In genomic region chr14:91509878-91510170, GRCh38 we compare ENCODE assay signal across 8 cellular contexts. TPM values are rescaled to one million over a fixed set of nuclear protein-coding genes. Genes with fewer than 3 reads are reported as not detected.
DNase-seq lines count a peak whose midpoint lies in the region; ATAC-seq and TF ChIP-seq lines count a peak whose summit lies in the region.

No MANE protein-coding gene starts in this region.

- H3K4me3 Mint-ChIP-seq in activated CD4-positive, alpha-beta memory T cell treated with anti-CD3 and anti-CD28 coated beads for 36 hours: peak overlapping the region; percentile 90

- CTCF ChIA-PET in activated CD4-positive, alpha-beta memory T cell treated with anti-CD3 and anti-CD28 coated beads for 36 hours (lab: Charles Lee): interaction anchor here (0.7 to 2.9 kb wide), 2 partner anchors 186 to 487 kb away, joined by 3 to 10 read pairs; no protein-coding TSS in a partner anchor

- DNase-seq in AG10803 (ENCODE audit: low read depth) (no peak), left ventricle myocardium superior (no peak), foreskin melanocyte (no peak)
- DNase-seq in activated CD4-positive, alpha-beta memory T cell treated with anti-CD3 and anti-CD28 coated beads for 36 hours: no peak
- DNase-seq in activated CD8-positive, alpha-beta memory T cell treated with anti-CD3 and anti-CD28 coated beads for 24 hours: no peak

- peak overlapping the region; percentile 99 for H3K27ac ChIP-seq in skeletal muscle tissue (ENCODE audit: low read depth, low read length)

- peaks cover 26% of the 10 kb centered on the region for H3K4me1 Mint-ChIP-seq in activated CD4-positive, alpha-beta memory T cell treated with anti-CD3 and anti-CD28 coated beads for 36 hours (ENCODE audit: low read depth)

- H3K9me3 Mint-ChIP-seq in activated CD4-positive, alpha-beta memory T cell treated with anti-CD3 and anti-CD28 coated beads for 36 hours: no peaks in the 10 kb centered on the region

- peaks cover 0 to 4% (median under 1%) of the 10 kb centered on the region in 3 donors for H3K36me3 ChIP-seq in skeletal muscle tissue (ENCODE audit: control insufficient read depth in 3 of 3, insufficient read depth in 3 of 3, low read length in 3 of 3)

- no peaks in the 10 kb centered on the region for H3K9me3 ChIP-seq in skeletal muscle tissue (ENCODE audit: control insufficient read depth in 3 of 3, low read length in 3 of 3)

- TF ChIP-seq CTCF in AG10803 (conservative IDR thresholded peaks at IDR 0.05; ENCODE audit: low read length): no peak

- H3K4me3 ChIP-seq in AG10803 (ENCODE audit: low read length): peak overlapping the region; percentile 74
- H3K4me3 ChIP-seq in skeletal muscle tissue (ENCODE audit: low read length in 3 of 3): peak overlapping the region; percentile 73 to 96 (median 88)

- H3K4me1 ChIP-seq in skeletal muscle tissue (ENCODE audit: control insufficient read depth in 3 of 3, insufficient read depth in 3 of 3, low read length in 3 of 3): peaks cover 16 to 22% (median 19%) of the 10 kb centered on the region in 3 donors

- intact Hi-C loops in activated CD4-positive, alpha-beta memory T cell treated with anti-CD3 and anti-CD28 coated beads for 36 hours (cut with micrococcal nuclease): loop anchor here (1.0 to 10.0 kb wide), 9 partner anchors 15 to 611 kb away; partner anchors contain the start of genes CCDC88C, CPSF2, NDUFB1 and TC2N
- intact Hi-C loops in left ventricle myocardium superior (cut with micrococcal nuclease): no loop called here

- H3K36me3 Mint-ChIP-seq in activated CD4-positive, alpha-beta memory T cell treated with anti-CD3 and anti-CD28 coated beads for 36 hours: peaks cover 32% of the 10 kb centered on the region

- POLR2A ChIA-PET in activated CD4-positive, alpha-beta memory T cell treated with anti-CD3 and anti-CD28 coated beads for 36 hours (lab: Charles Lee): interaction anchor here (0.7 to 2.2 kb wide), 8 partner anchors 9 to 612 kb away, joined by 3 to 10 read pairs (median 4); partner anchors contain the start of genes CPSF2 and NDUFB1

- H3K27me3 Mint-ChIP-seq in activated CD4-positive, alpha-beta memory T cell treated with anti-CD3 and anti-CD28 coated beads for 36 hours: no peaks in the 10 kb centered on the region

- ATAC-seq in GM19025 (IDR thresholded peaks at IDR 0.05; ENCODE audit: low read depth, unreplicated experiment): peak; percentile 20
- ATAC-seq in HG03175 (IDR thresholded peaks at IDR 0.05; ENCODE audit: unreplicated experiment): peak; percentile 29
- peak; percentile 38 for ATAC-seq in left ventricle myocardium superior

- H3K27ac Mint-ChIP-seq in activated CD4-positive, alpha-beta memory T cell treated with anti-CD3 and anti-CD28 coated beads for 36 hours: peak overlapping the region; percentile 95

- no peaks in the 10 kb centered on the region for H3K27me3 ChIP-seq in skeletal muscle tissue (ENCODE audit: control insufficient read depth in 3 of 3, insufficient read depth in 3 of 3, low read length in 3 of 3)

- H3K9ac ChIP-seq in skeletal muscle tissue (ENCODE audit: low read depth in 1 of 3, low read length in 3 of 3): peak overlapping the region; percentile 94 to 97 (median 97)

RNA-seq across cellular contexts. Expression of gene PPP4R3A, which starts 0.3 kb away (rescaled TPM):
- total RNA-seq in activated CD4-positive, alpha-beta memory T cell treated with anti-CD3 and anti-CD28 coated beads for 36 hours: 10 to 100 TPM; 92.4 to 96.4 TPM
- total RNA-seq in left ventricle myocardium superior (53.2 TPM), skeletal muscle tissue (75.2 TPM)
